ENCODE assay signal across 4 cellular contexts in the genomic region with DNA sequence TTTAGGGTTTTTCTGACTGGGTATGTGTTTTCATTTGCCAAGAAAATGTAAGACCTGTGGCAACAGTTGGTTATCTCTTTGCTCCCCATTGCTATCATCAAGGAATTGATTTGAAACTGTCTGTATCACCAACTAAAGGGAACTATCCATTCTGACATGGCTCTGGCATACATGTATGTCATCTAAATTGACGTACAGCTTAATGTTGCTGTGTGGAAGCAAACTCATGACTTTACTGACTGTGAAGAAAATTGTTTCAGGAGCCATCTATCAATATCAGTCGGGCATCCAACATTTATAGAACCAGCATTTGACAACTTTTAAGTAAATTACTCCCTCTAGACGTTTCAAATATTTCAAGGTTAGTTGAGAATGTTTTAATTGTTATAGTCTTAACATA.
"Had no signal": no experiment of that assay in that cellular context is flagged by ENCODE, and none has a peak within 500 bp of the region (broad histone marks: within the 10 kb centered on the region; RNA-seq: fewer than 3 reads in every experiment).

No MANE protein-coding gene starts in this region.

- H3K36me3 ChIP-seq: HAP-1 had no signal

- H3K4me2 ChIP-seq: GM23338 had no signal

- H2AFZ ChIP-seq: GM23248, GM23338 had no signal

- H3K9me3 ChIP-seq: HAP-1 had no signal

- ATAC-seq: GM23338, HCT116 had no signal

- H3K27ac ChIP-seq: GM23248 had no signal

- H3K9ac ChIP-seq: GM23248 had no signal

- H3K4me3 ChIP-seq: GM23248, GM23338, HAP-1 had no signal
